In the genomic region with DNA sequence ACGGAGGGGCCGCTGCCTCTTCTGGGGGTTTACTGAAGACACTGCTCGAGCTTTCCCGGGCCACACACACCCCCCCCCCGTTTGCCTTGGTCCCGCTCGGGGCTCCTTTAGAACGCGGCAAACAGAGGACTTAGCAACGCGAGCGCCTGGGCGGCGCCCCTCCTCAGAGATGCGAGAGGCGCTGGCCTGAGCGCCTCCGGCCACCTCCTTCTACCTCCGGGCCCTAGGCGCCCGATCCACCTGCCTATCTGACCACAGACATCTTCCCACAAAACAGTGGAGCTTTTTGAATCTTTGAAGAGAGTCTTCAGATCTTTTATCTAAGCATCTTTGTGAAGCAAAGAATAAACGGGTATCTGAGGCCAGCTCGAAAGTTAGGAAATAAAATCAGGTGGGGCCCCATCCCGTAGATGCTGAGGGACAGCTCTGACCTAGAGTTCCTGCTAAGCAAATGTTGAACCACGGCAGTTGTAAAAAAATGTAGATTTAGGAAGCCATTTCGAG, we compare ENCODE assay signal across 8 cellular contexts. TPM values are rescaled to one million over a fixed set of nuclear protein-coding genes. Genes with fewer than 3 reads are reported as not detected.
DNase-seq lines count a peak whose midpoint lies in the region; ATAC-seq and TF ChIP-seq lines count a peak whose summit lies in the region.

No MANE protein-coding gene starts in this region.

- peak; percentile 83 for ATAC-seq in HG02763 (IDR thresholded peaks at IDR 0.05; ENCODE audit: unreplicated experiment)
- ATAC-seq in left lung, result peak; percentile 96
- ATAC-seq in stimulated activated naive CD8-positive, alpha-beta T cell treated with anti-CD3 and anti-CD28 coated beads, Interleukin-15, Interleukin-2, amounts not matched to agents 100 U/mL and 50 U/mL, for 24 hours, result peak; percentile 73

- TF ChIP-seq CTCF in GM13977 (IDR thresholded peaks at IDR 0.05; ENCODE audit: extremely low read depth, insufficient read depth, missing control alignments), result no peak
- TF ChIP-seq CTCF in dorsolateral prefrontal cortex (IDR thresholded peaks at IDR 0.05 in 54 of 56, conservative IDR thresholded peaks at IDR 0.05 in 2 of 56; ENCODE audit: low read depth in 1 of 56, partially characterized antibody in 56 of 56), result peak in 8 of 56 donors; percentile 7 to 24 (median 12)
- no peak for TF ChIP-seq CTCF in left lung (IDR thresholded peaks at IDR 0.05)

- peak; percentile 68 for DNase-seq in ACHN
- DNase-seq in GM13977 (ENCODE audit: low spot score), result peak; percentile 75
- DNase-seq in NCI-H1092 (lab: John Stamatoyannopoulos, UW), result peak; percentile 83
- peak; percentile 40 to 78 for DNase-seq in SW 1271 (lab: John Stamatoyannopoulos, UW)
- DNase-seq in dorsolateral prefrontal cortex, result peak in 9 of 10 donors; percentile 79 to 92 (median 84)
- peak; percentile 71 to 88 for DNase-seq in left lung
- DNase-seq in stimulated activated naive CD8-positive, alpha-beta T cell treated with anti-CD3 and anti-CD28 coated beads, Interleukin-15, Interleukin-2, amounts not matched to agents 100 U/mL and 50 U/mL, for 24 hours, result no peak

- H3K4me1 ChIP-seq in left lung, result peaks cover 0 to 5% of the 10 kb centered on the region in 2 donors

- intact Hi-C loops in dorsolateral prefrontal cortex (cut with DNase I) (loop anchor here (2.0 to 5.0 kb wide), 3 partner anchors 39 to 123 kb away; no protein-coding TSS in a partner anchor), left lung (cut with DNase I) (no loop called here)

- H3K27ac ChIP-seq in dorsolateral prefrontal cortex (peak overlapping the region; percentile 81 to 100 (median 98)), left lung (peak overlapping the region in 1 of 2 donors; percentile 77)

- H3K27me3 ChIP-seq in dorsolateral prefrontal cortex, result peaks cover 0 to 3% (median 0%) of the 10 kb centered on the region in 45 donors
- H3K27me3 ChIP-seq in left lung, result peaks cover 0 to 55% of the 10 kb centered on the region in 2 donors

- no peaks in the 10 kb centered on the region for H3K36me3 ChIP-seq in left lung

- no peaks in the 10 kb centered on the region for H3K9me3 ChIP-seq in left lung

- in situ Hi-C loops in ACHN (cut with HindIII; ENCODE audit: low pct_ligation_motif_present, low pct_unique_long_range_greater_than_20kb, low sequenced_read_pairs) (no loop called here), GM13977 (cut with MboI; ENCODE audit: low pct_unique_long_range_greater_than_20kb, low sequenced_read_pairs, unreplicated experiment) (no loop called here)

- H3K4me3 ChIP-seq in dorsolateral prefrontal cortex, result peak overlapping the region; percentile 40 to 98 (median 90)
- peak overlapping the region; percentile 61 to 84 for H3K4me3 ChIP-seq in left lung

RNA-seq across cellular contexts. Expression of a gene that starts 0.4 kb away (rescaled TPM):
- total RNA-seq in dorsolateral prefrontal cortex (100 to 1,000 TPM; 130 to 401 (median 226) TPM), left lung (10 to 100 TPM; 13.7 to 15.0 TPM)

Comparison
In these comparisons a context has a peak if more than half of its experiments do, and no peak if none do; other contexts are left out.
1. RNA of a gene that starts 0.4 kb away (total RNA-seq): 130 to 401 TPM in dorsolateral prefrontal cortex; 13.7 to 15.0 TPM in left lung; every median in the first group is over 4 times any median in the second.
2. intact Hi-C loops: an anchor here in dorsolateral prefrontal cortex (2.0 to 5.0 kb wide); none called in left lung.
3. Peak in every context shown above with its lines, with median percentiles within 50 percentile points of each other: ATAC-seq.